ENCODE assay signal across 16 cellular contexts in genomic region chr20:25273046-25273445, GRCh38. TPM values are rescaled to one million over a fixed set of nuclear protein-coding genes. Genes with fewer than 3 reads are reported as not detected.
DNase-seq lines count a peak whose midpoint lies in the region; ATAC-seq and TF ChIP-seq lines count a peak whose summit lies in the region.
"Had no signal": no experiment of that assay in that cellular context is flagged by ENCODE, and none has a peak within 500 bp of the region (broad histone marks: within the 10 kb centered on the region; RNA-seq: fewer than 3 reads in every experiment).

No MANE protein-coding gene starts in this region.

- no peak for TF ChIP-seq CTCF in BE2C (IDR thresholded peaks at IDR 0.05; ENCODE audit: low read depth, low read length)
- TF ChIP-seq CTCF in WERI-Rb-1 (IDR thresholded peaks at IDR 0.05; ENCODE audit: low read depth, low read length), result no peak
- TF ChIP-seq CTCF in heart right ventricle (IDR thresholded peaks at IDR 0.05), result no peak

- H3K9me3 Mint-ChIP-seq in CD8-positive, alpha-beta memory T cell, result no peaks in the 10 kb centered on the region

- WGBS in heart right ventricle, 2 donors, result 66 to 75% methylated on average over 10 of the region's 10 CpGs

- intact Hi-C loops in heart right ventricle (cut with DNase I), result no loop called here
- intact Hi-C loops in posterior vena cava (cut with DNase I), result no loop called here

- H3K4me3 ChIP-seq in BE2C (ENCODE audit: low read depth, low read length) (no peak overlapping the region), WERI-Rb-1 (ENCODE audit: low read depth, low read length) (no peak overlapping the region), heart right ventricle (no peak overlapping the region)
- no peak overlapping the region for H3K4me3 ChIP-seq in CD8-positive, alpha-beta memory T cell (ENCODE audit: low read length)
- H3K4me3 ChIP-seq: cardiac muscle cell, left lung, vagina had no signal

- peak overlapping the region in 1 of 8 donors; percentile 88 for H3K27ac Mint-ChIP-seq in CD8-positive, alpha-beta memory T cell

- H3K36me3 Mint-ChIP-seq in CD8-positive, alpha-beta memory T cell, result peaks cover 8 to 86% (median 19%) of the 10 kb centered on the region in 3 donors

- DNase-seq in BE2C (peak; percentile 4), WERI-Rb-1 (peak; percentile 9), heart right ventricle (peak in 1 of 2 donors; percentile 3), posterior vena cava (ENCODE audit: low spot score) (peak; percentile 70), erythroblast (lab: John Stamatoyannopoulos, UW) (no peak)
- no peak for DNase-seq in CD8-positive, alpha-beta memory T cell
- DNase-seq: activated CD4-positive, alpha-beta T cell treated with anti-CD3 and anti-CD28 coated beads, Interleukin-2, amount 50 U/mL, for 4 hours; NCI-H146; stimulated activated CD8-positive, alpha-beta memory T cell treated with anti-CD3 and anti-CD28 coated beads, Interleukin-4, amount 100 ng/mL, for 48 hours; T-helper 2 cell had no signal

- H3K4me3 Mint-ChIP-seq in CD8-positive, alpha-beta memory T cell, result no peak overlapping the region

- no peak for ATAC-seq in heart right ventricle
- no peak for ATAC-seq in GM18505 (IDR thresholded peaks at IDR 0.05; ENCODE audit: unreplicated experiment)
- ATAC-seq in HG02840 (IDR thresholded peaks at IDR 0.05; ENCODE audit: low FRiP score, unreplicated experiment), result no peak
- ATAC-seq: left lung had no signal

- TF ChIP-seq POLR2A in erythroblast (IDR thresholded peaks at IDR 0.05; ENCODE audit: low read length) (no peak), GM18505 (IDR thresholded peaks at IDR 0.05; ENCODE audit: borderline replicate concordance, extremely low read depth, insufficient read depth, insufficient read length) (no peak)

- H3K27me3 ChIP-seq in BE2C (no peaks in the 10 kb centered on the region), WERI-Rb-1 (ENCODE audit: insufficient read depth, low read depth, severe bottlenecking) (no peaks in the 10 kb centered on the region), heart right ventricle (no peaks in the 10 kb centered on the region)
- H3K27me3 ChIP-seq in CD8-positive, alpha-beta memory T cell (ENCODE audit: insufficient read depth, low read length, poor library complexity, severe bottlenecking), result no peaks in the 10 kb centered on the region
- H3K27me3 ChIP-seq: cardiac muscle cell, left lung, neutrophil, vagina had no signal

- no peaks in the 10 kb centered on the region for H3K27me3 Mint-ChIP-seq in CD8-positive, alpha-beta memory T cell

- H3K4me1 Mint-ChIP-seq in CD8-positive, alpha-beta memory T cell, result no peaks in the 10 kb centered on the region

- H3K36me3 ChIP-seq in BE2C (peaks cover 55% of the 10 kb centered on the region), WERI-Rb-1 (peaks cover 92% of the 10 kb centered on the region), heart right ventricle (peaks cover 0 to 93% (median 68%) of the 10 kb centered on the region in 9 donors)
- peaks cover 9% of the 10 kb centered on the region for H3K36me3 ChIP-seq in CD8-positive, alpha-beta memory T cell (ENCODE audit: insufficient read depth, low read length)

- CTCF ChIA-PET in CD8-positive, alpha-beta memory T cell (lab: Charles Lee), result no interaction called here

- H3K9me3 ChIP-seq in BE2C (no peaks in the 10 kb centered on the region), WERI-Rb-1 (ENCODE audit: severe bottlenecking) (no peaks in the 10 kb centered on the region), heart right ventricle (no peaks in the 10 kb centered on the region)
- H3K9me3 ChIP-seq in CD8-positive, alpha-beta memory T cell (ENCODE audit: low read length), result no peaks in the 10 kb centered on the region
- H3K9me3 ChIP-seq: left lung, neutrophil, vagina had no signal

- H3K27ac ChIP-seq in WERI-Rb-1 (peak overlapping the region; percentile 67), heart right ventricle (peak overlapping the region in 7 of 10 donors; percentile 42 to 73 (median 56))
- H3K27ac ChIP-seq in CD8-positive, alpha-beta memory T cell (ENCODE audit: low read depth, low read length), result no peak overlapping the region
- H3K27ac ChIP-seq: cardiac muscle cell, left lung, neutrophil, vagina had no signal

- POLR2A ChIA-PET in CD8-positive, alpha-beta memory T cell (lab: Charles Lee), result no interaction called here

- H3K4me1 ChIP-seq in BE2C (peaks cover 5% of the 10 kb centered on the region; the same call in 1 of the 2 replicates), heart right ventricle (peaks cover 0 to 72% (median 43%) of the 10 kb centered on the region in 9 donors)
- no peaks in the 10 kb centered on the region for H3K4me1 ChIP-seq in CD8-positive, alpha-beta memory T cell (ENCODE audit: insufficient read depth, low read length)
- H3K4me1 ChIP-seq: left lung had no signal

RNA-seq across cellular contexts. Expression of gene PYGB, which starts 25.2 kb away (rescaled TPM):
- polyA plus RNA-seq in BE2C (2012; ENCODE audit: insufficient read depth, insufficient read length, low read depth), result 58.6 TPM
- 100 to 1,000 TPM; 203 to 462 (median 276) TPM for total RNA-seq in heart right ventricle
- 100 to 1,000 TPM in 1 of 2 donors, 10 to 100 TPM in 1; 83.1 to 250 TPM for polyA plus RNA-seq in heart right ventricle
- total RNA-seq in posterior vena cava, result 100 to 1,000 TPM; 132 to 155 TPM
- total RNA-seq in CD8-positive, alpha-beta memory T cell, result 10 to 100 TPM; 32.5 to 35.7 TPM
- polyA plus RNA-seq in CD8-positive, alpha-beta memory T cell, result 35.6 TPM

Comparison
In these comparisons a context has a peak if more than half of its experiments do, and no peak if none do; other contexts are left out.
1. DNase-seq: peak in BE2C (single experiment), WERI-Rb-1 (single experiment) and posterior vena cava (single experiment); none in CD8-positive, alpha-beta memory T cell (0 of 5) and erythroblast (0 of 2).